Comparison of ENCODE assay signal across 18 cellular contexts in the genomic region with DNA sequence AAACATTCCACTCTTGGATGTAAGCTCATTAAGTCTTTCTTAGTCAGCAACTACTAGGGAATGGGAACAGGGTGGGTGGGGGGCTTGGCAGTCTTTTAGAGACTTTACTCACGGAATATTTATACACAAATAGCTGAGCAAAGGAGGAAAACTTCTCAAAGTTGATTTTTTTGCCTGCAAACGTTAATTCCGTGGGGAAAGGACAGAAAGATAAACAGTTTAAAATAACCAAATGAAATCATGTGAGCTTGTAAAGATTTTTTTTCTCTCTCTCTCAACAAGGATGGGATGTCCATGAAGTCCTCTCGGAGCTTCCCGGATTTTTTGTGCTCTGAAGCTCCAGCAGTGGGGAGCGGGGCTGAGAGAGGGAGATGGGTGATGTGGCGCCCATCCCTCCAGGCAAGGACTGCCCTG. TPM values are rescaled to one million over a fixed set of nuclear protein-coding genes. Genes with fewer than 3 reads are reported as not detected.
DNase-seq lines count a peak whose midpoint lies in the region; ATAC-seq and TF ChIP-seq lines count a peak whose summit lies in the region.
"Had no signal": no experiment of that assay in that cellular context is flagged by ENCODE, and none has a peak within 500 bp of the region (broad histone marks: within the 10 kb centered on the region; RNA-seq: fewer than 3 reads in every experiment).

No MANE protein-coding gene starts in this region.

- WGBS in suprapubic skin, result 70% methylated on average over 7 of the region's 7 CpGs

- H3K4me1 ChIP-seq in breast epithelium, result peaks cover 0 to 5% of the 10 kb centered on the region in 2 donors
- H3K4me1 ChIP-seq in muscle layer of duodenum (ENCODE audit: control insufficient read depth in 1 of 2, insufficient read depth in 2 of 2, low read length in 2 of 2), result peaks cover 7 to 8% of the 10 kb centered on the region in 2 donors
- H3K4me1 ChIP-seq in suprapubic skin, result peaks cover 31% of the 10 kb centered on the region
- H3K4me1 ChIP-seq: upper lobe of right lung had no signal

- intact Hi-C loops in breast epithelium (cut with DNase I; ENCODE audit: low total_unique reads) (no loop called here), MCF 10A (cut with micrococcal nuclease) (no loop called here)

- H3K36me3 Mint-ChIP-seq in MCF 10A (ENCODE audit: insufficient read depth, unreplicated experiment), result no peaks in the 10 kb centered on the region
- H3K36me3 Mint-ChIP-seq in chondrocyte (ENCODE audit: low read depth), result no peaks in the 10 kb centered on the region
- H3K36me3 Mint-ChIP-seq: stimulated activated memory B cell treated with anti-CD40 and anti-IgM and Interleukin-4, amounts not matched to agents 10 μg/mL and 1 μg/mL and 100 μg/mL, for 72 hours had no signal

- ATAC-seq in GM21447 (IDR thresholded peaks at IDR 0.05; ENCODE audit: unreplicated experiment) (no peak), HG03135 (IDR thresholded peaks at IDR 0.05; ENCODE audit: unreplicated experiment) (no peak)
- ATAC-seq: body of pancreas; stimulated activated memory B cell treated with anti-CD40 and anti-IgM and Interleukin-4, amounts not matched to agents 10 μg/mL and 1 μg/mL and 100 μg/mL, for 72 hours; upper lobe of right lung had no signal

- no TSS peak for BruUV-seq in MCF 10A (replicated peaks; lab: Mats Ljungman, UMichigan)

- CTCF ChIA-PET in MCF 10A (lab: Yijun Ruan, JAX), result interaction anchor here (0.6 kb wide), 2 partner anchors 20 to 58 kb away, joined by 3 read pairs; no protein-coding TSS in a partner anchor

- H3K4me1 Mint-ChIP-seq in MCF 10A (ENCODE audit: insufficient read depth, unreplicated experiment) (peaks cover 30% of the 10 kb centered on the region), chondrocyte (ENCODE audit: low read depth) (peaks cover 50% of the 10 kb centered on the region)
- H3K4me1 Mint-ChIP-seq: activated CD4-positive, alpha-beta T cell treated with anti-CD3 and anti-CD28 coated beads, Interleukin-2, amount 10 ng/mL, durations not matched to agents 7 days and 5 days; stimulated activated memory B cell treated with anti-CD40 and anti-IgM and Interleukin-4, amounts not matched to agents 10 μg/mL and 1 μg/mL and 100 μg/mL, for 72 hours had no signal

- H3K9me3 Mint-ChIP-seq in MCF 10A (ENCODE audit: unreplicated experiment) (no peaks in the 10 kb centered on the region), chondrocyte (ENCODE audit: low read depth) (no peaks in the 10 kb centered on the region)
- H3K9me3 Mint-ChIP-seq: activated CD4-positive, alpha-beta T cell treated with anti-CD3 and anti-CD28 coated beads, Interleukin-2, amount 10 ng/mL, durations not matched to agents 7 days and 5 days; activated naive CD4-positive, alpha-beta T cell treated with anti-CD3 and anti-CD28 coated beads for 36 hours; stimulated activated memory B cell treated with anti-CD40 and anti-IgM and Interleukin-4, amounts not matched to agents 10 μg/mL and 1 μg/mL and 100 μg/mL, for 72 hours had no signal

- H3K4me3 ChIP-seq in breast epithelium (no peak overlapping the region), muscle layer of duodenum (ENCODE audit: low read depth in 1 of 2, low read length in 2 of 2) (no peak overlapping the region), suprapubic skin (no peak overlapping the region)
- H3K4me3 ChIP-seq: body of pancreas, upper lobe of right lung had no signal

- no peak overlapping the region for H3K4me3 Mint-ChIP-seq in MCF 10A (ENCODE audit: unreplicated experiment)
- no peak overlapping the region for H3K4me3 Mint-ChIP-seq in chondrocyte (ENCODE audit: unreplicated experiment)
- H3K4me3 Mint-ChIP-seq: activated CD4-positive, alpha-beta T cell treated with anti-CD3 and anti-CD28 coated beads, Interleukin-2, amount 10 ng/mL, durations not matched to agents 7 days and 5 days; activated naive CD4-positive, alpha-beta T cell treated with anti-CD3 and anti-CD28 coated beads for 36 hours; stimulated activated memory B cell treated with anti-CD40 and anti-IgM and Interleukin-4, amounts not matched to agents 10 μg/mL and 1 μg/mL and 100 μg/mL, for 72 hours had no signal

- H3K27ac ChIP-seq in breast epithelium, result peak overlapping the region; percentile 45 to 79
- H3K27ac ChIP-seq in muscle layer of duodenum (ENCODE audit: low read length), result peak overlapping the region; percentile 51
- H3K27ac ChIP-seq in suprapubic skin, result peak overlapping the region; percentile 32
- H3K27ac ChIP-seq: body of pancreas, C4-2B, upper lobe of right lung had no signal

- H3K27ac Mint-ChIP-seq in MCF 10A (ENCODE audit: low read depth, unreplicated experiment), result no peak overlapping the region
- H3K27ac Mint-ChIP-seq in chondrocyte (ENCODE audit: unreplicated experiment), result peak overlapping the region; percentile 58
- H3K27ac Mint-ChIP-seq: activated CD4-positive, alpha-beta T cell treated with anti-CD3 and anti-CD28 coated beads, Interleukin-2, amount 10 ng/mL, durations not matched to agents 7 days and 5 days; activated naive CD4-positive, alpha-beta T cell treated with anti-CD3 and anti-CD28 coated beads for 36 hours; stimulated activated memory B cell treated with anti-CD40 and anti-IgM and Interleukin-4, amounts not matched to agents 10 μg/mL and 1 μg/mL and 100 μg/mL, for 72 hours had no signal

- no peak for TF ChIP-seq EP300 in suprapubic skin (IDR thresholded peaks at IDR 0.05)

- no peak for TF ChIP-seq POLR2A in breast epithelium (IDR thresholded peaks at IDR 0.05)
- no peak for TF ChIP-seq POLR2A in suprapubic skin (IDR thresholded peaks at IDR 0.05)

- no peaks in the 10 kb centered on the region for H3K27me3 ChIP-seq in breast epithelium
- no peaks in the 10 kb centered on the region for H3K27me3 ChIP-seq in muscle layer of duodenum (ENCODE audit: low read depth, low read length)
- no peaks in the 10 kb centered on the region for H3K27me3 ChIP-seq in suprapubic skin
- H3K27me3 ChIP-seq: body of pancreas, upper lobe of right lung had no signal

- POLR2A ChIA-PET in MCF 10A (lab: Yijun Ruan, JAX), result interaction anchor here (1.4 to 15.5 kb wide), 3 partner anchors 10 to 48 kb away, joined by 4 to 376 read pairs (median 21); partner anchors contain the start of gene MAT2A

- TF ChIP-seq CTCF in breast epithelium (IDR thresholded peaks at IDR 0.05), result no peak
- no peak for TF ChIP-seq CTCF in MCF 10A (IDR thresholded peaks at IDR 0.05; ENCODE audit: unreplicated experiment)
- no peak for TF ChIP-seq CTCF in chondrocyte (IDR thresholded peaks at IDR 0.05)
- no peak for TF ChIP-seq CTCF in suprapubic skin (IDR thresholded peaks at IDR 0.05)

- H3K27me3 Mint-ChIP-seq in MCF 10A (ENCODE audit: insufficient read depth, unreplicated experiment), result no peaks in the 10 kb centered on the region
- no peaks in the 10 kb centered on the region for H3K27me3 Mint-ChIP-seq in chondrocyte (ENCODE audit: low read depth)
- H3K27me3 Mint-ChIP-seq: activated CD4-positive, alpha-beta T cell treated with anti-CD3 and anti-CD28 coated beads, Interleukin-2, amount 10 ng/mL, durations not matched to agents 7 days and 5 days; stimulated activated memory B cell treated with anti-CD40 and anti-IgM and Interleukin-4, amounts not matched to agents 10 μg/mL and 1 μg/mL and 100 μg/mL, for 72 hours had no signal

- DNase-seq in breast epithelium (ENCODE audit: low spot score in 2 of 2), result no peak
- DNase-seq in MCF 10A (ENCODE audit: unreplicated experiment), result no peak
- DNase-seq in chondrocyte (ENCODE audit: low spot score), result no peak
- peak in 1 of 2 donors; percentile 36 for DNase-seq in suprapubic skin (ENCODE audit: low spot score in 2 of 2)
- DNase-seq in activated T-cell treated with anti-CD3 and anti-CD28 coated beads for 4 hours, result no peak
- DNase-seq: 8988T; activated CD4-positive, alpha-beta T cell treated with anti-CD3 and anti-CD28 coated beads, Interleukin-2, amount 10 ng/mL, durations not matched to agents 7 days and 5 days; activated naive CD4-positive, alpha-beta T cell treated with anti-CD3 and anti-CD28 coated beads for 36 hours; body of pancreas; MM.1S; NCI-H187 treated with DMSO at 0.1 percent for 48 hours; OCI-M1; upper lobe of right lung had no signal

- no peaks in the 10 kb centered on the region for H3K36me3 ChIP-seq in breast epithelium
- no peaks in the 10 kb centered on the region for H3K36me3 ChIP-seq in muscle layer of duodenum (ENCODE audit: control insufficient read depth in 1 of 2, insufficient read depth in 2 of 2, low read length in 2 of 2)
- no peaks in the 10 kb centered on the region for H3K36me3 ChIP-seq in suprapubic skin
- H3K36me3 ChIP-seq: upper lobe of right lung had no signal

- H3K9me3 ChIP-seq in breast epithelium (no peaks in the 10 kb centered on the region), muscle layer of duodenum (ENCODE audit: control insufficient read depth in 1 of 2, low read length in 2 of 2) (no peaks in the 10 kb centered on the region), suprapubic skin (no peaks in the 10 kb centered on the region)
- H3K9me3 ChIP-seq: body of pancreas, upper lobe of right lung had no signal

RNA-seq across cellular contexts. Expression of gene MAT2A, which starts 32.2 kb away (rescaled TPM):
- total RNA-seq in breast epithelium, result 100 to 1,000 TPM; 180 to 263 (median 236) TPM
- 348 and 366 TPM in 2 replicates for total RNA-seq in MCF 10A (2022)
- total RNA-seq in chondrocyte, result 119 to 155 TPM (median 144 TPM) in 3 replicates
- total RNA-seq in suprapubic skin, result 100 to 1,000 TPM; 153 to 234 (median 167) TPM

RNA-seq across cellular contexts. Expression of gene GGCX, which starts 54.5 kb away (rescaled TPM):
- total RNA-seq in breast epithelium (10 to 100 TPM; 26.7 to 35.1 (median 31.8) TPM), MCF 10A (2022) (49.1 and 52.2 TPM in 2 replicates), chondrocyte (55.7 to 78.6 TPM (median 58.6 TPM) in 3 replicates), suprapubic skin (10 to 100 TPM; 23.2 to 38.9 (median 27.7) TPM)
